ENCODE assay signal across 11 cellular contexts in genomic region chr1:219555031-219555667, GRCh38. TPM values are rescaled to one million over a fixed set of nuclear protein-coding genes. Genes with fewer than 3 reads are reported as not detected.
DNase-seq lines count a peak whose midpoint lies in the region; ATAC-seq and TF ChIP-seq lines count a peak whose summit lies in the region.
"Had no signal": no experiment of that assay in that cellular context is flagged by ENCODE, and none has a peak within 500 bp of the region (broad histone marks: within the 10 kb centered on the region; RNA-seq: fewer than 3 reads in every experiment).

No MANE protein-coding gene starts in this region.

- DNase-seq in GM03348 (ENCODE audit: low spot score): peak; percentile 36
- DNase-seq in NCI-H460 (ENCODE audit: extremely low read depth, low read depth): peak; percentile 20
- DNase-seq in endodermal cell: peak; percentile 74
- peak; percentile 58 for DNase-seq in non-pigmented ciliary epithelial cell (ENCODE audit: low read depth)
- no peak for DNase-seq in activated T-cell treated with anti-CD3 and anti-CD28 coated beads, Interleukin-2, amount 50 U/mL, for 72 hours
- DNase-seq in activated effector memory CD4-positive, alpha-beta T cell treated with anti-CD3 and anti-CD28 coated beads, Interleukin-2, amount 50 U/mL, for 16 hours: no peak
- no peak for DNase-seq in activated CD4-positive, alpha-beta T cell treated with anti-CD3 and anti-CD28 coated beads for 48 hours
- no peak for DNase-seq in stimulated activated CD4-positive, alpha-beta T cell treated with anti-CD3 and anti-CD28 coated beads, Interleukin-15, amount 100 ng/mL, for 24 hours
- DNase-seq: NCI-H1694 treated with DMSO at 0.1 percent for 48 hours had no signal

- 57 to 65% methylated on average over 3 to 6 of the region's 6 CpGs for WGBS in endodermal cell (ENCODE audit: insufficient coverage in 1 of 2, insufficient read length in 1 of 2), 2 experiments

- H3K27ac ChIP-seq in endodermal cell (ENCODE audit: low read depth, low read length): peak overlapping the region; percentile 75

- no peak overlapping the region for H3K27ac Mint-ChIP-seq in endodermal cell
- no peak overlapping the region for H3K27ac Mint-ChIP-seq in activated T-cell treated with anti-CD3 and anti-CD28 coated beads, Interleukin-2, amount 50 U/mL, for 72 hours
- H3K27ac Mint-ChIP-seq: activated naive CD8-positive, alpha-beta T cell had no signal

- TF ChIP-seq CTCF in endodermal cell (conservative IDR thresholded peaks at IDR 0.05): no peak

- no peak for ATAC-seq in activated T-cell treated with anti-CD3 and anti-CD28 coated beads, Interleukin-2, amount 50 U/mL, for 72 hours (replicated peaks in 1 of 2)

- H3K9me3 ChIP-seq in endodermal cell (ENCODE audit: control insufficient read depth, low read length): no peaks in the 10 kb centered on the region

- H3K4me3 ChIP-seq in endodermal cell (ENCODE audit: low read length): no peak overlapping the region

- H3K9ac ChIP-seq in endodermal cell (ENCODE audit: extremely low read depth, low read length, poor library complexity, severe bottlenecking): no peak overlapping the region

- H3K4me1 ChIP-seq in endodermal cell (ENCODE audit: control insufficient read depth, insufficient read depth, low read length): peaks cover 6% of the 10 kb centered on the region

- H3K27me3 Mint-ChIP-seq in endodermal cell (ENCODE audit: insufficient read depth): peaks cover 14% of the 10 kb centered on the region
- H3K27me3 Mint-ChIP-seq in activated T-cell treated with anti-CD3 and anti-CD28 coated beads, Interleukin-2, amount 50 U/mL, for 72 hours (ENCODE audit: low read depth): no peaks in the 10 kb centered on the region

- H3K4me1 Mint-ChIP-seq in endodermal cell: peaks cover 23% of the 10 kb centered on the region
- no peaks in the 10 kb centered on the region for H3K4me1 Mint-ChIP-seq in activated T-cell treated with anti-CD3 and anti-CD28 coated beads, Interleukin-2, amount 50 U/mL, for 72 hours (ENCODE audit: low read depth)

- no peaks in the 10 kb centered on the region for H3K36me3 ChIP-seq in endodermal cell (ENCODE audit: control insufficient read depth, insufficient read depth, low read length)

- no peaks in the 10 kb centered on the region for H3K36me3 Mint-ChIP-seq in endodermal cell (ENCODE audit: low read depth)
- no peaks in the 10 kb centered on the region for H3K36me3 Mint-ChIP-seq in activated T-cell treated with anti-CD3 and anti-CD28 coated beads, Interleukin-2, amount 50 U/mL, for 72 hours (ENCODE audit: insufficient read depth in 2 of 2)
- H3K36me3 Mint-ChIP-seq: activated naive CD8-positive, alpha-beta T cell had no signal

- H3K4me3 Mint-ChIP-seq in endodermal cell: no peak overlapping the region
- H3K4me3 Mint-ChIP-seq in activated T-cell treated with anti-CD3 and anti-CD28 coated beads, Interleukin-2, amount 50 U/mL, for 72 hours: no peak overlapping the region
- H3K4me3 Mint-ChIP-seq: activated naive CD8-positive, alpha-beta T cell had no signal

- H3K9me3 Mint-ChIP-seq in endodermal cell: no peaks in the 10 kb centered on the region
- H3K9me3 Mint-ChIP-seq in activated T-cell treated with anti-CD3 and anti-CD28 coated beads, Interleukin-2, amount 50 U/mL, for 72 hours: no peaks in the 10 kb centered on the region

- H3K27me3 ChIP-seq in endodermal cell (ENCODE audit: control insufficient read depth, insufficient read depth, low read length, poor library complexity, severe bottlenecking): peaks cover 30% of the 10 kb centered on the region

RNA-seq across cellular contexts. Expression of gene ZC3H11B, which starts 57.8 kb away (rescaled TPM):
- not detected in 2 replicates for total RNA-seq in NCI-H460 (2014; rRNA removed; shearing (Covaris generic))
- 0.07 TPM in 1 of 2 replicates, not detected in the other for polyA plus RNA-seq in NCI-H460 (2014; cell fraction: nucleus; rRNA removed)
- under 1 TPM in 1 of 2 donors, not detected in 1; 0.22 TPM for total RNA-seq in endodermal cell
- 0.25 TPM for polyA plus RNA-seq in endodermal cell (2013, experiment 1 of 2)
- not detected for polyA plus RNA-seq in endodermal cell (2013, experiment 2 of 2)
- under 1 TPM; 0.29 to 0.67 TPM for total RNA-seq in activated T-cell treated with anti-CD3 and anti-CD28 coated beads, Interleukin-2, amount 50 U/mL, for 72 hours
- polyA plus RNA-seq: neural cell had no signal

Comparison
In these comparisons a context has a peak if more than half of its experiments do, and no peak if none do; other contexts are left out.
1. DNase-seq: peak in GM03348 (single experiment), NCI-H460 (single experiment), endodermal cell (single experiment) and non-pigmented ciliary epithelial cell (single experiment); none in activated T-cell treated with anti-CD3 and anti-CD28 coated beads, Interleukin-2, amount 50 U/mL, for 72 hours (0 of 2), activated effector memory CD4-positive, alpha-beta T cell treated with anti-CD3 and anti-CD28 coated beads, Interleukin-2, amount 50 U/mL, for 16 hours (single experiment), activated CD4-positive, alpha-beta T cell treated with anti-CD3 and anti-CD28 coated beads for 48 hours (single experiment) and stimulated activated CD4-positive, alpha-beta T cell treated with anti-CD3 and anti-CD28 coated beads, Interleukin-15, amount 100 ng/mL, for 24 hours (single experiment).